ENCODE assay signal across 24 cellular contexts in genomic region chr1:19138958-19139581, GRCh38.
DNase-seq lines count a peak whose midpoint lies in the region; ATAC-seq, FAIRE-seq and TF ChIP-seq lines count a peak whose summit lies in the region.
"Had no signal": no experiment of that assay in that cellular context is flagged by ENCODE, and none has a peak within 500 bp of the region (broad histone marks: within the 10 kb centered on the region; RNA-seq: fewer than 3 reads in every experiment).

No MANE protein-coding gene starts in this region.

- H3K27me3 Mint-ChIP-seq in memory B cell, result no peaks in the 10 kb centered on the region
- H3K27me3 Mint-ChIP-seq: naive B cell had no signal

- no peak overlapping the region for H3K27ac ChIP-seq in A549
- H3K27ac ChIP-seq in caudate nucleus (ENCODE audit: low read depth, low read length), result peak overlapping the region; percentile 41
- H3K27ac ChIP-seq: adrenal gland, BLaER1, breast epithelium, GM23248, RWPE1 had no signal

- 64% methylated on average over 13 of the region's 13 CpGs for WGBS in A549 (ENCODE audit: missing lambda C conversion rate)

- no peak for TF ChIP-seq CTCF in A549 (IDR thresholded peaks at IDR 0.05)

- DNase-seq in A549 (ENCODE audit: low read depth in 1 of 2, low spot score in 1 of 2), result no peak
- peak; percentile 14 for DNase-seq in HuH-7 (ENCODE audit: low spot score)
- no peak for DNase-seq in caudate nucleus (lab: John Stamatoyannopoulos, UW)
- no peak for DNase-seq in memory B cell (ENCODE audit: low spot score in 2 of 2)
- no peak for DNase-seq in mesenteric fat pad (ENCODE audit: low spot score)
- no peak for DNase-seq in DMS153 treated with DMSO at 0.1 percent for 48 hours (lab: John Stamatoyannopoulos, UW; ENCODE audit: unreplicated experiment)
- DNase-seq in posterior cingulate gyrus, result no peak
- no peak for DNase-seq in NCI-H2029 (lab: John Stamatoyannopoulos, UW)
- DNase-seq: ACHN; activated effector memory CD4-positive, alpha-beta T cell treated with Interleukin-2 at 50 U/mL for 16 hours; adrenal gland; GM23248; kidney; mammary epithelial cell; naive B cell; NCI-H1048; NCI-H1930; NCI-H2227 treated with DMSO at 0.1 percent for 48 hours; retina had no signal

- H3K4me2 ChIP-seq in A549, result peak overlapping the region; percentile 0; the same call in 1 of the 3 replicates
- H3K4me2 ChIP-seq: BLaER1, smooth muscle cell had no signal

- H3K9me3 Mint-ChIP-seq in memory B cell, result peaks cover 2% of the 10 kb centered on the region

- no peak overlapping the region for H3K4me3 ChIP-seq in A549
- H3K4me3 ChIP-seq: adrenal gland, BLaER1, breast epithelium, GM23248, smooth muscle cell had no signal

- POLR2A ChIA-PET in A549 (lab: Yijun Ruan, JAX), result no interaction called here

- no peak for TF ChIP-seq EP300 in A549 (IDR thresholded peaks at IDR 0.05)

- H3K4me1 Mint-ChIP-seq in memory B cell, result no peaks in the 10 kb centered on the region
- H3K4me1 Mint-ChIP-seq: naive B cell had no signal

- TF ChIP-seq RAD21 in A549 (conservative IDR thresholded peaks at IDR 0.05 in 1 of 2, IDR thresholded peaks at IDR 0.05 in 1 of 2), result no peak

- peaks cover 66% of the 10 kb centered on the region for H3K36me3 Mint-ChIP-seq in memory B cell

- H3K9me3 ChIP-seq in A549, result peaks cover 10% of the 10 kb centered on the region; the same call in 2 of the 3 replicates
- H3K9me3 ChIP-seq: adrenal gland had no signal

- intact Hi-C loops in posterior cingulate gyrus (cut with DNase I), result no loop called here

- no peak for TF ChIP-seq POLR2A in A549 (IDR thresholded peaks at IDR 0.05; ENCODE audit: low read length)

- CTCF ChIA-PET in A549 (lab: Yijun Ruan, JAX), result interaction anchor here (0.6 to 2.1 kb wide), 3 partner anchors 14 to 57 kb away, joined by 3 to 5 read pairs (median 3); no protein-coding TSS in a partner anchor

- H3K4me3 Mint-ChIP-seq in memory B cell, result no peak overlapping the region
- H3K4me3 Mint-ChIP-seq: naive B cell; T-helper 2 cell treated with Interferon-gamma antibody and Interleukin-4, amounts not matched to agents 5 μg/mL and 100 μg/mL, for 36 hours had no signal

- ATAC-seq in A549 (peak; percentile 39 to 53; a peak in 4 of 6 replicates), memory B cell (ENCODE audit: low read depth) (no peak)

- H3K4me1 ChIP-seq in A549, result peaks cover 10% of the 10 kb centered on the region
- H3K4me1 ChIP-seq: BLaER1, breast epithelium had no signal

- no peak for FAIRE-seq in A549 (lab: Jason Lieb, UNC)
- FAIRE-seq: kidney had no signal

- H3K27ac Mint-ChIP-seq in memory B cell, result peak overlapping the region; percentile 65
- H3K27ac Mint-ChIP-seq: T-helper 2 cell treated with Interferon-gamma antibody and Interleukin-4, amounts not matched to agents 5 μg/mL and 100 μg/mL, for 36 hours had no signal

TF ChIP-seq in A549, 52 proteins besides CTCF, POLR2A, EP300 and RAD21:
- no peak for TF ChIP-seq HEYL (CRISPR knock-in tag; IDR thresholded peaks at IDR 0.05)
- TF ChIP-seq, protein P1, sequence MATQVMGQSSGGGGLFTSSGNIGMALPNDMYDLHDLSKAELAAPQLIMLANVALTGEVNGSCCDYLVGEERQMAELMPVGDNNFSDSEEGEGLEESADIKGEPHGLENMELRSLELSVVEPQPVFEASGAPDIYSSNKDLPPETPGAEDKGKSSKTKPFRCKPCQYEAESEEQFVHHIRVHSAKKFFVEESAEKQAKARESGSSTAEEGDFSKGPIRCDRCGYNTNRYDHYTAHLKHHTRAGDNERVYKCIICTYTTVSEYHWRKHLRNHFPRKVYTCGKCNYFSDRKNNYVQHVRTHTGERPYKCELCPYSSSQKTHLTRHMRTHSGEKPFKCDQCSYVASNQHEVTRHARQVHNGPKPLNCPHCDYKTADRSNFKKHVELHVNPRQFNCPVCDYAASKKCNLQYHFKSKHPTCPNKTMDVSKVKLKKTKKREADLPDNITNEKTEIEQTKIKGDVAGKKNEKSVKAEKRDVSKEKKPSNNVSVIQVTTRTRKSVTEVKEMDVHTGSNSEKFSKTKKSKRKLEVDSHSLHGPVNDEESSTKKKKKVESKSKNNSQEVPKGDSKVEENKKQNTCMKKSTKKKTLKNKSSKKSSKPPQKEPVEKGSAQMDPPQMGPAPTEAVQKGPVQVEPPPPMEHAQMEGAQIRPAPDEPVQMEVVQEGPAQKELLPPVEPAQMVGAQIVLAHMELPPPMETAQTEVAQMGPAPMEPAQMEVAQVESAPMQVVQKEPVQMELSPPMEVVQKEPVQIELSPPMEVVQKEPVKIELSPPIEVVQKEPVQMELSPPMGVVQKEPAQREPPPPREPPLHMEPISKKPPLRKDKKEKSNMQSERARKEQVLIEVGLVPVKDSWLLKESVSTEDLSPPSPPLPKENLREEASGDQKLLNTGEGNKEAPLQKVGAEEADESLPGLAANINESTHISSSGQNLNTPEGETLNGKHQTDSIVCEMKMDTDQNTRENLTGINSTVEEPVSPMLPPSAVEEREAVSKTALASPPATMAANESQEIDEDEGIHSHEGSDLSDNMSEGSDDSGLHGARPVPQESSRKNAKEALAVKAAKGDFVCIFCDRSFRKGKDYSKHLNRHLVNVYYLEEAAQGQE (IDR thresholded peaks at IDR 0.05), result no peak
- TF ChIP-seq MYC (IDR thresholded peaks at IDR 0.05; ENCODE audit: borderline replicate concordance, low read length), result no peak
- no peak for TF ChIP-seq CBX2 (IDR thresholded peaks at IDR 0.05; ENCODE audit: borderline replicate concordance, low read depth)
- no peak for TF ChIP-seq CBX8 (IDR thresholded peaks at IDR 0.05)
- no peak for TF ChIP-seq ZFP36 (IDR thresholded peaks at IDR 0.05; ENCODE audit: borderline replicate concordance, partially characterized antibody)
- TF ChIP-seq, protein P2, sequence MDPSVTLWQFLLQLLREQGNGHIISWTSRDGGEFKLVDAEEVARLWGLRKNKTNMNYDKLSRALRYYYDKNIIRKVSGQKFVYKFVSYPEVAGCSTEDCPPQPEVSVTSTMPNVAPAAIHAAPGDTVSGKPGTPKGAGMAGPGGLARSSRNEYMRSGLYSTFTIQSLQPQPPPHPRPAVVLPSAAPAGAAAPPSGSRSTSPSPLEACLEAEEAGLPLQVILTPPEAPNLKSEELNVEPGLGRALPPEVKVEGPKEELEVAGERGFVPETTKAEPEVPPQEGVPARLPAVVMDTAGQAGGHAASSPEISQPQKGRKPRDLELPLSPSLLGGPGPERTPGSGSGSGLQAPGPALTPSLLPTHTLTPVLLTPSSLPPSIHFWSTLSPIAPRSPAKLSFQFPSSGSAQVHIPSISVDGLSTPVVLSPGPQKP (IDR thresholded peaks at IDR 0.05; ENCODE audit: low read depth, low read length), result no peak
- TF ChIP-seq ZC3H11A (IDR thresholded peaks at IDR 0.05), result no peak
- TF ChIP-seq, protein P3, sequence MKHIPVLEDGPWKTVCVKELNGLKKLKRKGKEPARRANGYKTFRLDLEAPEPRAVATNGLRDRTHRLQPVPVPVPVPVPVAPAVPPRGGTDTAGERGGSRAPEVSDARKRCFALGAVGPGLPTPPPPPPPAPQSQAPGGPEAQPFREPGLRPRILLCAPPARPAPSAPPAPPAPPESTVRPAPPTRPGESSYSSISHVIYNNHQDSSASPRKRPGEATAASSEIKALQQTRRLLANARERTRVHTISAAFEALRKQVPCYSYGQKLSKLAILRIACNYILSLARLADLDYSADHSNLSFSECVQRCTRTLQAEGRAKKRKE (CRISPR knock-in tag; IDR thresholded peaks at IDR 0.05; ENCODE audit: low read depth), result no peak
- TF ChIP-seq, protein P4, sequence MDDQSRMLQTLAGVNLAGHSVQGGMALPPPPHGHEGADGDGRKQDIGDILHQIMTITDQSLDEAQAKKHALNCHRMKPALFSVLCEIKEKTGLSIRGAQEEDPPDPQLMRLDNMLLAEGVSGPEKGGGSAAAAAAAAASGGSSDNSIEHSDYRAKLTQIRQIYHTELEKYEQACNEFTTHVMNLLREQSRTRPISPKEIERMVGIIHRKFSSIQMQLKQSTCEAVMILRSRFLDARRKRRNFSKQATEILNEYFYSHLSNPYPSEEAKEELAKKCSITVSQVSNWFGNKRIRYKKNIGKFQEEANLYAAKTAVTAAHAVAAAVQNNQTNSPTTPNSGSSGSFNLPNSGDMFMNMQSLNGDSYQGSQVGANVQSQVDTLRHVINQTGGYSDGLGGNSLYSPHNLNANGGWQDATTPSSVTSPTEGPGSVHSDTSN (IDR thresholded peaks at IDR 0.05), result no peak
